Comparison of ENCODE assay signal across 1 cellular context in the genomic region with DNA sequence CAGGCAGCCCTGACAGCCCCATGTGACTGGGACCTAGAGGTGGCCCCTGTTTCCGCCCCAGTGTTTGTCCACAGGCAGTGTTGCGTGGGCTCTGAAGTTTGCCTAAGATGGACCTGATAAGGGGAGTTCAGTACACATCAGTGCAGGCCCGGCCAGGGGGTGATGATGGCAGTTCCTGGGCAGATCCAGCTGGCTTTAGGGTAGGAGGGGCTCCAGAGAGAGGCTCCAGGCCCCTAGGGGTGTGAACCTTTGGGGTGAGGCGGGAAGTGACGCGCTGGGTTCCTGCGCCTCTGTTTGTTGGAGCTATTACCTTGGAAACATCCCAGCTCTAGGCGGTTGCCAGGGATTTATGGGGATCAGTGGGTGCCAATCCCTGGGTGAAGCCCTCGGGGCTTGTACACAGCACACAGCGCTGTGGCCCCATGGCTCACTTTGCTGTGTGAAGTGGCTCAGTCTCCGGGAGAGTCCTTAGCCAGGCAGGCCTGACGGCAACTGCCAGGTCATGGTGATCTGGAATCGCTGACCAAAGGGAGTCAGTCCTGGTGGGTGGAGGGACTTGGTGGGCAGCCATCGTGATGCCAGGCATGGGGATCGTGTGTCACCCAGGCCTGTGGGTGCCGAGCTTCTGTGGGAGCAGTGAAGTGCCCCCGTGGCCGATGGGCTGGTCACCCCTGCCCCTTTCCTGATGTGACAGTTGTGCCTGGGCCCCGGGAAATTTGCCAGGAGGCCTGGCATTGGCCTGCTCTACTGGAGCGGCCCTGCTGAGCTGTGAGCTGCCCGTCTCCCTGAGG.
TF ChIP-seq lines count a peak whose summit lies in the region.

No MANE protein-coding gene starts in this region.

TF ChIP-seq in HepG2, 621 proteins besides CTCF, POLR2A, EP300 and RAD21 (continued from another document and continues in another):
- TF ChIP-seq, protein P1, sequence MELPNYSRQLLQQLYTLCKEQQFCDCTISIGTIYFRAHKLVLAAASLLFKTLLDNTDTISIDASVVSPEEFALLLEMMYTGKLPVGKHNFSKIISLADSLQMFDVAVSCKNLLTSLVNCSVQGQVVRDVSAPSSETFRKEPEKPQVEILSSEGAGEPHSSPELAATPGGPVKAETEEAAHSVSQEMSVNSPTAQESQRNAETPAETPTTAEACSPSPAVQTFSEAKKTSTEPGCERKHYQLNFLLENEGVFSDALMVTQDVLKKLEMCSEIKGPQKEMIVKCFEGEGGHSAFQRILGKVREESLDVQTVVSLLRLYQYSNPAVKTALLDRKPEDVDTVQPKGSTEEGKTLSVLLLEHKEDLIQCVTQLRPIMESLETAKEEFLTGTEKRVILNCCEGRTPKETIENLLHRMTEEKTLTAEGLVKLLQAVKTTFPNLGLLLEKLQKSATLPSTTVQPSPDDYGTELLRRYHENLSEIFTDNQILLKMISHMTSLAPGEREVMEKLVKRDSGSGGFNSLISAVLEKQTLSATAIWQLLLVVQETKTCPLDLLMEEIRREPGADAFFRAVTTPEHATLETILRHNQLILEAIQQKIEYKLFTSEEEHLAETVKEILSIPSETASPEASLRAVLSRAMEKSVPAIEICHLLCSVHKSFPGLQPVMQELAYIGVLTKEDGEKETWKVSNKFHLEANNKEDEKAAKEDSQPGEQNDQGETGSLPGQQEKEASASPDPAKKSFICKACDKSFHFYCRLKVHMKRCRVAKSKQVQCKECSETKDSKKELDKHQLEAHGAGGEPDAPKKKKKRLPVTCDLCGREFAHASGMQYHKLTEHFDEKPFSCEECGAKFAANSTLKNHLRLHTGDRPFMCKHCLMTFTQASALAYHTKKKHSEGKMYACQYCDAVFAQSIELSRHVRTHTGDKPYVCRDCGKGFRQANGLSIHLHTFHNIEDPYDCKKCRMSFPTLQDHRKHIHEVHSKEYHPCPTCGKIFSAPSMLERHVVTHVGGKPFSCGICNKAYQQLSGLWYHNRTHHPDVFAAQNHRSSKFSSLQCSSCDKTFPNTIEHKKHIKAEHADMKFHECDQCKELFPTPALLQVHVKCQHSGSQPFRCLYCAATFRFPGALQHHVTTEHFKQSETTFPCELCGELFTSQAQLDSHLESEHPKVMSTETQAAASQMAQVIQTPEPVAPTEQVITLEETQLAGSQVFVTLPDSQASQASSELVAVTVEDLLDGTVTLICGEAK (IDR thresholded peaks at IDR 0.05) = no peak
- TF ChIP-seq, protein P1 (CRISPR knock-in tag; IDR thresholded peaks at IDR 0.05) = peak; percentile 81; the same call in 1 of the 2 replicates
- TF ChIP-seq RFXAP (CRISPR knock-in tag; IDR thresholded peaks at IDR 0.05; ENCODE audit: borderline replicate concordance) (peak; percentile 96), HMGA1 (CRISPR knock-in tag; conservative IDR thresholded peaks at IDR 0.05) (no peak), ZNF326 (CRISPR knock-in tag; IDR thresholded peaks at IDR 0.05; ENCODE audit: borderline replicate concordance) (no peak; the same call in 1 of the 2 replicates), ZNF879 (CRISPR knock-in tag; IDR thresholded peaks at IDR 0.05) (peak; percentile 22; the same call in 1 of the 2 replicates), ZNF598 (CRISPR knock-in tag; IDR thresholded peaks at IDR 0.05; ENCODE audit: borderline replicate concordance) (no peak; the same call in 1 of the 2 replicates), RXRB (CRISPR knock-in tag; IDR thresholded peaks at IDR 0.05; ENCODE audit: borderline replicate concordance) (peak; percentile 98), NAIF1 (CRISPR knock-in tag; IDR thresholded peaks at IDR 0.05; ENCODE audit: borderline replicate concordance) (peak; percentile 76; the same call in 1 of the 2 replicates), MEIS2 (CRISPR knock-in tag; IDR thresholded peaks at IDR 0.05) (peak; percentile 97), JUNB (CRISPR knock-in tag; IDR thresholded peaks at IDR 0.05; ENCODE audit: borderline replicate concordance) (peak; percentile 84; the same call in 1 of the 2 replicates), ZNF20 (CRISPR knock-in tag; IDR thresholded peaks at IDR 0.05) (no peak), KDM3A (CRISPR knock-in tag; IDR thresholded peaks at IDR 0.05; ENCODE audit: low read depth) (peak; percentile 97), SKI (IDR thresholded peaks at IDR 0.05; ENCODE audit: partially characterized antibody) (peak; percentile 78), TRIM24 (CRISPR knock-in tag; IDR thresholded peaks at IDR 0.05) (peak; percentile 90), ZNF431 (CRISPR knock-in tag; IDR thresholded peaks at IDR 0.05; ENCODE audit: borderline replicate concordance, low read depth) (peak; percentile 99), NFIB (CRISPR knock-in tag; IDR thresholded peaks at IDR 0.05; ENCODE audit: borderline replicate concordance) (no peak), POLR2G (IDR thresholded peaks at IDR 0.05; ENCODE audit: low read depth, low read length) (no peak; the same call in 1 of the 2 replicates), IRF2 (CRISPR knock-in tag; IDR thresholded peaks at IDR 0.05) (peak; percentile 96), PTBP1 (IDR thresholded peaks at IDR 0.05; ENCODE audit: low read depth, low read length, poor library complexity, severe bottlenecking) (peak; percentile 94), KLF6 (CRISPR knock-in tag; IDR thresholded peaks at IDR 0.05) (peak; percentile 84), ZNF292 (CRISPR knock-in tag; IDR thresholded peaks at IDR 0.05; ENCODE audit: borderline replicate concordance, low read depth) (peak; percentile 97; the same call in 1 of the 2 replicates), TCF7 (IDR thresholded peaks at IDR 0.05; ENCODE audit: low read depth) (peak; percentile 83)
- TF ChIP-seq, protein P2, sequence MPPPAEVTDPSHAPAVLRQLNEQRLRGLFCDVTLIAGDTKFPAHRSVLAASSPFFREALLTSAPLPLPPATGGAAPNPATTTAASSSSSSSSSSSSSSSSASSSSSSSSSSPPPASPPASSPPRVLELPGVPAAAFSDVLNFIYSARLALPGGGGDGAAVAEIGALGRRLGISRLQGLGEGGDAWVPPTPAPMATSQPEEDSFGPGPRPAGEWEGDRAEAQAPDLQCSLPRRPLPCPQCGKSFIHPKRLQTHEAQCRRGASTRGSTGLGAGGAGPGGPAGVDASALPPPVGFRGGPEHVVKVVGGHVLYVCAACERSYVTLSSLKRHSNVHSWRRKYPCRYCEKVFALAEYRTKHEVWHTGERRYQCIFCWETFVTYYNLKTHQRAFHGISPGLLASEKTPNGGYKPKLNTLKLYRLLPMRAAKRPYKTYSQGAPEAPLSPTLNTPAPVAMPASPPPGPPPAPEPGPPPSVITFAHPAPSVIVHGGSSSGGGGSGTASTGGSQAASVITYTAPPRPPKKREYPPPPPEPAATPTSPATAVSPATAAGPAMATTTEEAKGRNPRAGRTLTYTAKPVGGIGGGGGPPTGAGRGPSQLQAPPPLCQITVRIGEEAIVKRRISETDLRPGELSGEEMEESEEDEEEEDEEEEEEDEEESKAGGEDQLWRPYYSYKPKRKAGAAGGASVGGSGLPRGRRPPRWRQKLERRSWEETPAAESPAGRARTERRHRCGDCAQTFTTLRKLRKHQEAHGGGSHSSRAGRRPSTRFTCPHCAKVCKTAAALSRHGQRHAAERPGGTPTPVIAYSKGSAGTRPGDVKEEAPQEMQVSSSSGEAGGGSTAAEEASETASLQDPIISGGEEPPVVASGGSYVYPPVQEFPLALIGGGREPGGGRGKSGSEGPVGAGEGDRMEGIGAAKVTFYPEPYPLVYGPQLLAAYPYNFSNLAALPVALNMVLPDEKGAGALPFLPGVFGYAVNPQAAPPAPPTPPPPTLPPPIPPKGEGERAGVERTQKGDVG (CRISPR knock-in tag; IDR thresholded peaks at IDR 0.05; ENCODE audit: borderline replicate concordance) = peak; percentile 97
- TF ChIP-seq, protein P3, sequence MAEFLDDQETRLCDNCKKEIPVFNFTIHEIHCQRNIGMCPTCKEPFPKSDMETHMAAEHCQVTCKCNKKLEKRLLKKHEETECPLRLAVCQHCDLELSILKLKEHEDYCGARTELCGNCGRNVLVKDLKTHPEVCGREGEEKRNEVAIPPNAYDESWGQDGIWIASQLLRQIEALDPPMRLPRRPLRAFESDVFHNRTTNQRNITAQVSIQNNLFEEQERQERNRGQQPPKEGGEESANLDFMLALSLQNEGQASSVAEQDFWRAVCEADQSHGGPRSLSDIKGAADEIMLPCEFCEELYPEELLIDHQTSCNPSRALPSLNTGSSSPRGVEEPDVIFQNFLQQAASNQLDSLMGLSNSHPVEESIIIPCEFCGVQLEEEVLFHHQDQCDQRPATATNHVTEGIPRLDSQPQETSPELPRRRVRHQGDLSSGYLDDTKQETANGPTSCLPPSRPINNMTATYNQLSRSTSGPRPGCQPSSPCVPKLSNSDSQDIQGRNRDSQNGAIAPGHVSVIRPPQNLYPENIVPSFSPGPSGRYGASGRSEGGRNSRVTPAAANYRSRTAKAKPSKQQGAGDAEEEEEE (CRISPR knock-in tag; IDR thresholded peaks at IDR 0.05; ENCODE audit: borderline replicate concordance) = no peak; the same call in 1 of the 2 replicates
- TF ChIP-seq, protein P4, sequence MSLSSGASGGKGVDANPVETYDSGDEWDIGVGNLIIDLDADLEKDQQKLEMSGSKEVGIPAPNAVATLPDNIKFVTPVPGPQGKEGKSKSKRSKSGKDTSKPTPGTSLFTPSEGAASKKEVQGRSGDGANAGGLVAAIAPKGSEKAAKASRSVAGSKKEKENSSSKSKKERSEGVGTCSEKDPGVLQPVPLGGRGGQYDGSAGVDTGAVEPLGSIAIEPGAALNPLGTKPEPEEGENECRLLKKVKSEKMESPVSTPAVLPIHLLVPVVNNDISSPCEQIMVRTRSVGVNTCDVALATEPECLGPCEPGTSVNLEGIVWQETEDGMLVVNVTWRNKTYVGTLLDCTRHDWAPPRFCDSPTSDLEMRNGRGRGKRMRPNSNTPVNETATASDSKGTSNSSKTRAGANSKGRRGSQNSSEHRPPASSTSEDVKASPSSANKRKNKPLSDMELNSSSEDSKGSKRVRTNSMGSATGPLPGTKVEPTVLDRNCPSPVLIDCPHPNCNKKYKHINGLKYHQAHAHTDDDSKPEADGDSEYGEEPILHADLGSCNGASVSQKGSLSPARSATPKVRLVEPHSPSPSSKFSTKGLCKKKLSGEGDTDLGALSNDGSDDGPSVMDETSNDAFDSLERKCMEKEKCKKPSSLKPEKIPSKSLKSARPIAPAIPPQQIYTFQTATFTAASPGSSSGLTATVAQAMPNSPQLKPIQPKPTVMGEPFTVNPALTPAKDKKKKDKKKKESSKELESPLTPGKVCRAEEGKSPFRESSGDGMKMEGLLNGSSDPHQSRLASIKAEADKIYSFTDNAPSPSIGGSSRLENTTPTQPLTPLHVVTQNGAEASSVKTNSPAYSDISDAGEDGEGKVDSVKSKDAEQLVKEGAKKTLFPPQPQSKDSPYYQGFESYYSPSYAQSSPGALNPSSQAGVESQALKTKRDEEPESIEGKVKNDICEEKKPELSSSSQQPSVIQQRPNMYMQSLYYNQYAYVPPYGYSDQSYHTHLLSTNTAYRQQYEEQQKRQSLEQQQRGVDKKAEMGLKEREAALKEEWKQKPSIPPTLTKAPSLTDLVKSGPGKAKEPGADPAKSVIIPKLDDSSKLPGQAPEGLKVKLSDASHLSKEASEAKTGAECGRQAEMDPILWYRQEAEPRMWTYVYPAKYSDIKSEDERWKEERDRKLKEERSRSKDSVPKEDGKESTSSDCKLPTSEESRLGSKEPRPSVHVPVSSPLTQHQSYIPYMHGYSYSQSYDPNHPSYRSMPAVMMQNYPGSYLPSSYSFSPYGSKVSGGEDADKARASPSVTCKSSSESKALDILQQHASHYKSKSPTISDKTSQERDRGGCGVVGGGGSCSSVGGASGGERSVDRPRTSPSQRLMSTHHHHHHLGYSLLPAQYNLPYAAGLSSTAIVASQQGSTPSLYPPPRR (CRISPR knock-in tag; IDR thresholded peaks at IDR 0.05; ENCODE audit: borderline replicate concordance) = peak; percentile 99
- TF ChIP-seq, protein P5, sequence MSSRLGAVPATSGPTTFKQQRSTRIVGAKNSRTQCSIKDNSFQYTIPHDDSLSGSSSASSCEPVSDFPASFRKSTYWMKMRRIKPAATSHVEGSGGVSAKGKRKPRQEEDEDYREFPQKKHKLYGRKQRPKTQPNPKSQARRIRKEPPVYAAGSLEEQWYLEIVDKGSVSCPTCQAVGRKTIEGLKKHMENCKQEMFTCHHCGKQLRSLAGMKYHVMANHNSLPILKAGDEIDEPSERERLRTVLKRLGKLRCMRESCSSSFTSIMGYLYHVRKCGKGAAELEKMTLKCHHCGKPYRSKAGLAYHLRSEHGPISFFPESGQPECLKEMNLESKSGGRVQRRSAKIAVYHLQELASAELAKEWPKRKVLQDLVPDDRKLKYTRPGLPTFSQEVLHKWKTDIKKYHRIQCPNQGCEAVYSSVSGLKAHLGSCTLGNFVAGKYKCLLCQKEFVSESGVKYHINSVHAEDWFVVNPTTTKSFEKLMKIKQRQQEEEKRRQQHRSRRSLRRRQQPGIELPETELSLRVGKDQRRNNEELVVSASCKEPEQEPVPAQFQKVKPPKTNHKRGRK (CRISPR knock-in tag; IDR thresholded peaks at IDR 0.05) = no peak
- TF ChIP-seq, protein P6, sequence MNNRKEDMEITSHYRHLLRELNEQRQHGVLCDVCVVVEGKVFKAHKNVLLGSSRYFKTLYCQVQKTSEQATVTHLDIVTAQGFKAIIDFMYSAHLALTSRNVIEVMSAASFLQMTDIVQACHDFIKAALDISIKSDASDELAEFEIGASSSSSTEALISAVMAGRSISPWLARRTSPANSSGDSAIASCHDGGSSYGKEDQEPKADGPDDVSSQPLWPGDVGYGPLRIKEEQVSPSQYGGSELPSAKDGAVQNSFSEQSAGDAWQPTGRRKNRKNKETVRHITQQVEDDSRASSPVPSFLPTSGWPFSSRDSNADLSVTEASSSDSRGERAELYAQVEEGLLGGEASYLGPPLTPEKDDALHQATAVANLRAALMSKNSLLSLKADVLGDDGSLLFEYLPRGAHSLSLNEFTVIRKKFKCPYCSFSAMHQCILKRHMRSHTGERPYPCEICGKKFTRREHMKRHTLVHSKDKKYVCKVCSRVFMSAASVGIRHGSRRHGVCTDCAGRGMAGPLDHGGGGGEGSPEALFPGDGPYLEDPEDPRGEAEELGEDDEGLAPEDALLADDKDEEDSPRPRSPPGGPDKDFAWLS (CRISPR knock-in tag; IDR thresholded peaks at IDR 0.05; ENCODE audit: borderline replicate concordance) = 0 out of 2 replicates have a peak, but pooled peaks have one; percentile 35
